In genomic region chr14:71515520-71515919, GRCh38 we compare ENCODE assay signal across 19 cellular contexts.
"Had no signal": no experiment of that assay in that cellular context is flagged by ENCODE, and none has a peak within 500 bp of the region (broad histone marks: within the 10 kb centered on the region; RNA-seq: fewer than 3 reads in every experiment).

No MANE protein-coding gene starts in this region.

- ATAC-seq: left lobe of liver; naive thymus-derived CD4-positive, alpha-beta T cell; right lobe of liver; stimulated activated naive CD8-positive, alpha-beta T cell treated with anti-CD3 and anti-CD28 coated beads, Interleukin-15, amount 100 ng/mL, for 72 hours had no signal

- H3K9me3 ChIP-seq: right lobe of liver, suprapubic skin, vagina had no signal

- H3K27me3 Mint-ChIP-seq: naive thymus-derived CD4-positive, alpha-beta T cell; progenitor cell of endocrine pancreas; stimulated activated naive CD8-positive, alpha-beta T cell treated with anti-CD3 and anti-CD28 coated beads, Interleukin-15, amount 100 ng/mL, for 72 hours had no signal

- H3K27ac Mint-ChIP-seq: naive thymus-derived CD4-positive, alpha-beta T cell; progenitor cell of endocrine pancreas had no signal

- H3K4me3 ChIP-seq: dorsolateral prefrontal cortex, lung, right lobe of liver, suprapubic skin, vagina had no signal

- DNase-seq: dorsolateral prefrontal cortex; effector CD4-positive, alpha-beta T cell; kidney; mesenchymal stem cell; naive thymus-derived CD4-positive, alpha-beta T cell; right lobe of liver; small intestine; stimulated activated CD4-positive, alpha-beta T cell treated with anti-CD3 and anti-CD28 coated beads, Interleukin-15, amount 100 ng/mL, for 24 hours; stimulated activated CD4-positive, alpha-beta T cell treated with anti-CD3 and anti-CD28 coated beads, Interleukin-2, amount 100 ng/mL, for 48 hours; stimulated activated naive CD4-positive, alpha-beta T cell; stimulated activated naive CD8-positive, alpha-beta T cell treated with anti-CD3 and anti-CD28 coated beads, Interleukin-15, amount 100 ng/mL, for 72 hours; trophoblast cell had no signal

- H3K4me1 Mint-ChIP-seq: stimulated activated naive CD8-positive, alpha-beta T cell treated with anti-CD3 and anti-CD28 coated beads, Interleukin-15, amount 100 ng/mL, for 72 hours had no signal

- H3K4me1 ChIP-seq: parathyroid adenoma, right lobe of liver, suprapubic skin, vagina had no signal

- H3K36me3 ChIP-seq: right lobe of liver, vagina had no signal

- H3K4me3 Mint-ChIP-seq: mesothelial cell of epicardium; naive thymus-derived CD4-positive, alpha-beta T cell; stimulated activated naive CD8-positive, alpha-beta T cell treated with anti-CD3 and anti-CD28 coated beads, Interleukin-15, amount 100 ng/mL, for 72 hours had no signal
